ENCODE assay signal across 9 cellular contexts in the genomic region with DNA sequence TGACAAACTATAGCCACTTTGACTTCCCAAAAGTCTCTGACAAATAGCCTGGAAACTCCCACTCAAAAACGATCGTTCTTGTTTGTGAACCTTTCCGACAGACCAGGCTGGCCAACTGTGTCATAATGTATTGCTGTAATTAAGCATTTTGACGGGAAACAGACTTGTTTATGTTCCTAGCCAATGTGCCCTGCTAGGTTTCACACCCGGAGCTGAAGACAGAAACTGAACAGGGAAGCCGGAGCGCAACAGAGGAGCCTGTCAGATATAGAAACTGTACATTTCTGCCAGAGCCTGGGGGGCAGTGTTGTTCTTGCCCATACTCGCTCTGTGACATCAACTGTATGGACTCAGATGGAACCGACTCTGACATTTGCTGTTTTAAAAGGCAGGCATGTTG. TPM values are rescaled to one million over a fixed set of nuclear protein-coding genes. Genes with fewer than 3 reads are reported as not detected.
DNase-seq lines count a peak whose midpoint lies in the region; ATAC-seq and TF ChIP-seq lines count a peak whose summit lies in the region.
"Had no signal": no experiment of that assay in that cellular context is flagged by ENCODE, and none has a peak within 500 bp of the region (broad histone marks: within the 10 kb centered on the region; RNA-seq: fewer than 3 reads in every experiment).

No MANE protein-coding gene starts in this region.

- H3K27me3 Mint-ChIP-seq in activated T-cell treated with anti-CD3 and anti-CD28 coated beads, Interleukin-2, amount 50 U/mL, for 72 hours (ENCODE audit: low read depth), result peaks cover 33% of the 10 kb centered on the region
- no peaks in the 10 kb centered on the region for H3K27me3 Mint-ChIP-seq in progenitor cell of endocrine pancreas

- peak overlapping the region; percentile 46; the same call in 1 of the 2 replicates for H3K4me2 ChIP-seq in MM.1S (ENCODE audit: low read depth, low read length)

- peak overlapping the region; percentile 36; the same call in 1 of the 2 replicates for H3K4me3 ChIP-seq in MM.1S (ENCODE audit: low read length)
- H3K4me3 ChIP-seq: SK-N-MC had no signal

- no peaks in the 10 kb centered on the region for H4K20me1 ChIP-seq in MM.1S (ENCODE audit: insufficient read depth, low read length)

- H3K9me3 ChIP-seq in MM.1S (replicated peaks; ENCODE audit: insufficient read depth, low read length), result no peaks in the 10 kb centered on the region

- peaks cover 10% of the 10 kb centered on the region for H3K4me1 Mint-ChIP-seq in activated T-cell treated with anti-CD3 and anti-CD28 coated beads, Interleukin-2, amount 50 U/mL, for 72 hours (ENCODE audit: low read depth)
- H3K4me1 Mint-ChIP-seq in progenitor cell of endocrine pancreas (ENCODE audit: low read depth), result no peaks in the 10 kb centered on the region

- peaks cover 0 to 1% of the 10 kb centered on the region in 2 donors for H3K36me3 Mint-ChIP-seq in activated T-cell treated with anti-CD3 and anti-CD28 coated beads, Interleukin-2, amount 50 U/mL, for 72 hours (ENCODE audit: insufficient read depth in 2 of 2)
- no peaks in the 10 kb centered on the region for H3K36me3 Mint-ChIP-seq in progenitor cell of endocrine pancreas (ENCODE audit: insufficient read depth)

- no peaks in the 10 kb centered on the region for H3K9me3 Mint-ChIP-seq in activated T-cell treated with anti-CD3 and anti-CD28 coated beads, Interleukin-2, amount 50 U/mL, for 72 hours
- no peaks in the 10 kb centered on the region for H3K9me3 Mint-ChIP-seq in progenitor cell of endocrine pancreas (ENCODE audit: low read depth)

- peak; percentile 93 for ATAC-seq in activated T-cell treated with anti-CD3 and anti-CD28 coated beads, Interleukin-2, amount 50 U/mL, for 72 hours (replicated peaks in 1 of 2)
- no peak for ATAC-seq in GM19035 (IDR thresholded peaks at IDR 0.05; ENCODE audit: unreplicated experiment)

- peak overlapping the region; percentile 72 to 93 for H3K4me3 Mint-ChIP-seq in activated T-cell treated with anti-CD3 and anti-CD28 coated beads, Interleukin-2, amount 50 U/mL, for 72 hours
- H3K4me3 Mint-ChIP-seq in progenitor cell of endocrine pancreas (ENCODE audit: low read depth), result no peak overlapping the region

- no peak overlapping the region for H3K9ac ChIP-seq in MM.1S (ENCODE audit: low read length)

- no peaks in the 10 kb centered on the region for H3K36me3 ChIP-seq in MM.1S (replicated peaks; ENCODE audit: insufficient read depth, low read length)

- no peaks in the 10 kb centered on the region for H3K9me2 ChIP-seq in MM.1S (replicated peaks; ENCODE audit: insufficient read depth, low read length)

- no peaks in the 10 kb centered on the region for H3K79me2 ChIP-seq in MM.1S (ENCODE audit: low read length)

- H3F3A ChIP-seq in MM.1S (ENCODE audit: insufficient read depth, low read length), result no peaks in the 10 kb centered on the region; the same call in 1 of the 2 replicates

- H3K27me3 ChIP-seq in MM.1S (replicated peaks; ENCODE audit: insufficient read depth, low read length), result no peaks in the 10 kb centered on the region

- H3K4me1 ChIP-seq in MM.1S (ENCODE audit: low read length), result no peaks in the 10 kb centered on the region

- peak overlapping the region; percentile 71 for H3K27ac Mint-ChIP-seq in activated T-cell treated with anti-CD3 and anti-CD28 coated beads, Interleukin-2, amount 50 U/mL, for 72 hours
- H3K27ac Mint-ChIP-seq in progenitor cell of endocrine pancreas, result peak overlapping the region; percentile 13

- TF ChIP-seq CTCF in MM.1S (IDR thresholded peaks at IDR 0.05; ENCODE audit: low read length), result peak; percentile 60
- TF ChIP-seq CTCF in progenitor cell of endocrine pancreas (IDR thresholded peaks at IDR 0.05; ENCODE audit: unreplicated experiment), result no peak

- peak overlapping the region; percentile 34; the same call in 1 of the 2 replicates for H2AFZ ChIP-seq in MM.1S (ENCODE audit: low read length)

- DNase-seq in activated T-cell treated with anti-CD3 and anti-CD28 coated beads for 24 hours (ENCODE audit: low read depth) (peak; percentile 3), MM.1S (peak; percentile 80), progenitor cell of endocrine pancreas (ENCODE audit: low spot score, unreplicated experiment) (no peak), NCI-H345 treated with DMSO at 0.1 percent for 48 hours (lab: John Stamatoyannopoulos, UW; ENCODE audit: unreplicated experiment) (no peak), HK-2 (ENCODE audit: unreplicated experiment) (no peak)
- no peak for DNase-seq in activated T-cell treated with anti-CD3 and anti-CD28 coated beads, Interleukin-2, amount 50 U/mL, for 1 hour
- DNase-seq in activated T-cell treated with anti-CD3 and anti-CD28 coated beads, Interleukin-2, amount 50 U/mL, for 72 hours, result peak; percentile 52 to 53

- peak overlapping the region; percentile 16; the same call in 1 of the 2 replicates for H3K27ac ChIP-seq in MM.1S (ENCODE audit: low read length)
- H3K27ac ChIP-seq: SK-N-MC had no signal

RNA-seq across cellular contexts. Expression of a gene that starts 55.3 kb away (rescaled TPM):
- total RNA-seq in activated T-cell treated with anti-CD3 and anti-CD28 coated beads, Interleukin-2, amount 50 U/mL, for 72 hours, result not detected
- total RNA-seq in progenitor cell of endocrine pancreas, result not detected in 2 replicates

Comparison
In these comparisons a context has a peak if more than half of its experiments do, and no peak if none do; other contexts are left out.
1. DNase-seq: peak in activated T-cell treated with anti-CD3 and anti-CD28 coated beads for 24 hours (single experiment), MM.1S (single experiment) and activated T-cell treated with anti-CD3 and anti-CD28 coated beads, Interleukin-2, amount 50 U/mL, for 72 hours (2 of 2); none in activated T-cell treated with anti-CD3 and anti-CD28 coated beads, Interleukin-2, amount 50 U/mL, for 1 hour (single experiment), progenitor cell of endocrine pancreas (single experiment), NCI-H345 treated with DMSO at 0.1 percent for 48 hours (single experiment) and HK-2 (single experiment).